In the genomic region with DNA sequence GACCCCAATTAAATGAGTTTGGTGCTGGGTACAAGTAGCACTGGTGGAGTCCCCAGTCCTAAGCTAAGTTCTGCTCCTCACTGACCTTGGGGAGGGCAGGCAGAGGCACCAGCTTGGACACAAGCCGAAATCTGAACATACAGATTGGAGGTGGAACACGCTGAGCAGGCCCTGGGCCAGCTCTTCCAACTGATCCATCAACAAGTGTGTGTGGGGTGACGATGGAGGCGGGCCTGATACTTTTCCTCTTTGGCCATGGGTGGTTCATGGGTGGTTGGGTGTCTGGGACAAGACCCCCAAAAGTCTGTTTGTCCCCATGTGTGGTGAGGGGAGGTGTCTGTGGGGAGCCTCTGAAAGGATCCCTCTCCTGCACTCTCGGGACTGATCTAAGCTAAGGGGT, we compare ENCODE assay signal across 16 cellular contexts. TPM values are rescaled to one million over a fixed set of nuclear protein-coding genes. Genes with fewer than 3 reads are reported as not detected.
"Had no signal": no experiment of that assay in that cellular context is flagged by ENCODE, and none has a peak within 500 bp of the region (broad histone marks: within the 10 kb centered on the region; RNA-seq: fewer than 3 reads in every experiment).

No MANE protein-coding gene starts in this region.

- H3K9me3 Mint-ChIP-seq: activated naive CD4-positive, alpha-beta T cell treated with anti-CD3 and anti-CD28 coated beads, Interleukin-2, amount 10 ng/mL, durations not matched to agents 7 days and 5 days; activated T-helper 17 cell treated with anti-CD3 and anti-CD28 coated beads, Interleukin-2, amount 50 U/mL, for 72 hours; T-helper 1 cell treated with Interleukin-12 subunit alpha and Interleukin-12 subunit beta and Interleukin-4 antibody, amounts not matched to agents 30 μg/mL and 1 μg/mL, for 36 hours had no signal

- H3K27ac ChIP-seq: foreskin keratinocyte, neutrophil, testis had no signal

- H3K27ac Mint-ChIP-seq: activated naive CD4-positive, alpha-beta T cell treated with anti-CD3 and anti-CD28 coated beads, Interleukin-2, amount 10 ng/mL, durations not matched to agents 7 days and 5 days; activated T-helper 17 cell treated with anti-CD3 and anti-CD28 coated beads, Interleukin-2, amount 50 U/mL, for 72 hours; T-helper 1 cell treated with Interleukin-12 subunit alpha and Interleukin-12 subunit beta and Interleukin-4 antibody, amounts not matched to agents 30 μg/mL and 1 μg/mL, for 36 hours had no signal

- DNase-seq: activated CD4-positive, alpha-beta T cell treated with anti-CD3 and anti-CD28 coated beads for 48 hours; activated naive CD4-positive, alpha-beta T cell treated with anti-CD3 and anti-CD28 coated beads, Interleukin-2, amount 10 ng/mL, durations not matched to agents 7 days and 5 days; central memory CD4-positive, alpha-beta T cell; dermis blood vessel endothelial cell; foreskin keratinocyte; kidney; left ventricle myocardium superior; mesenchymal stem cell; stimulated activated CD4-positive, alpha-beta T cell treated with anti-CD3 and anti-CD28 coated beads, Interleukin-12 subunit alpha, Interleukin-12 subunit beta, amount 100 ng/mL, for 4 hours; stimulated activated naive CD4-positive, alpha-beta T cell treated with Interleukin-2 at 50 U/mL for 16 hours; testis had no signal

- H3K27me3 ChIP-seq: testis had no signal

- H3K36me3 Mint-ChIP-seq: activated naive CD4-positive, alpha-beta T cell treated with anti-CD3 and anti-CD28 coated beads, Interleukin-2, amount 10 ng/mL, durations not matched to agents 7 days and 5 days had no signal

- H3K36me3 ChIP-seq: adrenal gland, neutrophil had no signal

- H3K4me1 ChIP-seq: adrenal gland, foreskin keratinocyte, testis had no signal

- H3K4me3 Mint-ChIP-seq: activated naive CD4-positive, alpha-beta T cell treated with anti-CD3 and anti-CD28 coated beads, Interleukin-2, amount 10 ng/mL, durations not matched to agents 7 days and 5 days; activated T-helper 17 cell treated with anti-CD3 and anti-CD28 coated beads, Interleukin-2, amount 50 U/mL, for 72 hours; T-helper 1 cell treated with Interleukin-12 subunit alpha and Interleukin-12 subunit beta and Interleukin-4 antibody, amounts not matched to agents 30 μg/mL and 1 μg/mL, for 36 hours had no signal

- ATAC-seq: activated T-helper 17 cell treated with anti-CD3 and anti-CD28 coated beads, Interleukin-2, amount 50 U/mL, for 72 hours; foreskin keratinocyte; left ventricle myocardium superior; sciatic nerve had no signal

- H3K4me1 Mint-ChIP-seq: activated naive CD4-positive, alpha-beta T cell treated with anti-CD3 and anti-CD28 coated beads, Interleukin-2, amount 10 ng/mL, durations not matched to agents 7 days and 5 days; activated T-helper 17 cell treated with anti-CD3 and anti-CD28 coated beads, Interleukin-2, amount 50 U/mL, for 72 hours had no signal

- H3K4me3 ChIP-seq: adrenal gland had no signal

- H3K9me3 ChIP-seq: adrenal gland, neutrophil, testis had no signal

RNA-seq across cellular contexts. Expression of gene ADCYAP1R1, which starts 1.9 kb away (rescaled TPM):
- total RNA-seq: activated T-helper 17 cell treated with anti-CD3 and anti-CD28 coated beads, Interleukin-2, amount 50 U/mL, for 72 hours; dermis blood vessel endothelial cell; foreskin keratinocyte; kidney had no signal
- polyA plus RNA-seq: foreskin keratinocyte had no signal
